In the genomic region with DNA sequence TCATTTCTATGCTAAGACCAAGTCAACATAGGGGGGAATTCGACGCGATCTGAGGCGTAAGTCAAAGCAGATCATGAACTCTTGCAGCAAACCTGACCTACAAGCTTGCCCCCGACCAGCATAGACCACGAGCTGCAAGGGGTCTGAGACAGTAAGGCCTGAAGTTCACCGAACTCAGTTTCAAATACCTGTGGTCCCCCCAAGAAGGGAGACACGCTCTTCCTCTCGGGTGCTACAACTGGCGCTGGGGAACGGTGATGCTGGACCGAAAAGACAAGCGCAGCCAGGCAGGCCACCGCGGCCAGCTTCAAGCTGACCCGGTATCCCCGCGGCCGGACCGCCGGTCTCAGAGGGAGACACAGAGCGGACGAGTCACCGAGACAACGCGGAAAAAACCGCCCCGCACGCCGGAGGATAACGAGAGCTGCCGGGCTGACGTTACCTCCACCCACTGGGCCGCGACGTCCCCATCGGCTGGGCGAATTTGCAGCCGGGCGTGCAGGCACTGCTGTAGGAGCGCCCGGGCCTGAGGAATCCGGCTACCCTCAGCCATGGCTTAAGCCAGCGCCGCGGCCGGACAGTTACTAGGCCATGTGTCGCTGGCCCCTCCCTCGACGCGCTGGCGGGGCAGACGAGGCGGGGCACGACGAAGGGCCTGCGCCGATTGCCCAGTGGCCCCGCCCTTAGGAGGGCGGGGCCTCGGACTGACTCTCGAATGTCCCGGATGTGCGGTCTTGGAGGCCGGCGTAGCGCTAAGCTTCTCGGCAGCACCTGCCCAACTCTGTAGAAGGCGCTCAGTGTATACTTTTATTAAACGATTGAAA, we compare ENCODE assay signal across 8 cellular contexts. TPM values are rescaled to one million over a fixed set of nuclear protein-coding genes. Genes with fewer than 3 reads are reported as not detected.
DNase-seq lines count a peak whose midpoint lies in the region; ATAC-seq and TF ChIP-seq lines count a peak whose summit lies in the region.

Gene DTD2, minus strand, starts transcription at position 666 of the 824 bp plus-strand sequence. Its CDS starts 113 bp downstream, at position 553.

- intact Hi-C loops in T-helper 1 cell treated with Interleukin-12 subunit alpha and Interleukin-12 subunit beta and Interleukin-4 antibody, amounts not matched to agents 30 ng/mL and 1 ng/mL, for 36 hours (cut with micrococcal nuclease) = loop anchor here (1.0 to 5.0 kb wide), 13 partner anchors 37 to 1105 kb away; partner anchors contain the start of genes G2E3, HEATR5A, NUBPL and RNU6-8
- intact Hi-C loops in heart left ventricle (cut with DNase I) = loop anchor here in 7 of 10 donors (2.0 to 10.0 kb wide), 6 partner anchors 35 to 620 kb away; partner anchors contain the start of genes HEATR5A (in 5 of the 7), ARHGAP5 (in 1 of the 7), HECTD1 (in 1 of the 7) and NUBPL (in 1 of the 7)
- intact Hi-C loops in posterior vena cava (cut with DNase I) = no loop called here
- intact Hi-C loops in upper lobe of right lung (cut with DNase I) = no loop called here

- H3K27ac ChIP-seq in heart left ventricle (peak within 1 kb of the TSS; percentile 70 to 97 (median 89)), upper lobe of right lung (peak within 1 kb of the TSS; percentile 86)

- H3K9me3 ChIP-seq in heart left ventricle = no peaks in the 10 kb centered on the region
- no peaks in the 10 kb centered on the region for H3K9me3 ChIP-seq in upper lobe of right lung

- peak in 1 of 2 donors; percentile 93 for TF ChIP-seq POLR2A in heart left ventricle (IDR thresholded peaks at IDR 0.05)

- peaks cover 0 to 12% (median 10%) of the 10 kb centered on the region in 9 donors for H3K36me3 ChIP-seq in heart left ventricle
- peaks cover 5% of the 10 kb centered on the region for H3K36me3 ChIP-seq in upper lobe of right lung

- H3K4me3 ChIP-seq in heart left ventricle (peak within 1 kb of the TSS; percentile 50 to 86 (median 70)), upper lobe of right lung (peak within 1 kb of the TSS; percentile 73)

- ATAC-seq in HG02852 (IDR thresholded peaks at IDR 0.05; ENCODE audit: unreplicated experiment) = peak; percentile 98
- ATAC-seq in heart left ventricle = peak; percentile 100
- peak; percentile 100 for ATAC-seq in upper lobe of right lung

- in situ Hi-C loops in GM13976 (cut with MboI; ENCODE audit: low sequenced_read_pairs, unreplicated experiment) = no loop called here

- DNase-seq in GM13976 (ENCODE audit: low spot score) (peak; percentile 96), NCI-H1436 treated with DMSO at 0.1 percent for 48 hours (lab: John Stamatoyannopoulos, UW) (peak; percentile 57), amniotic epithelial cell (ENCODE audit: low read depth) (peak; percentile 90), heart left ventricle (peak; percentile 95 to 97 (median 96)), posterior vena cava (ENCODE audit: low spot score) (peak; percentile 98), upper lobe of right lung (peak; percentile 97)

- no peaks in the 10 kb centered on the region for H3K27me3 ChIP-seq in heart left ventricle
- no peaks in the 10 kb centered on the region for H3K27me3 ChIP-seq in upper lobe of right lung

- 0 to 3% (median 2%) methylated on average over 26 to 70 of the region's 70 CpGs for whole genome bisulfite sequencing in heart left ventricle, 4 donors

- TF ChIP-seq CTCF in GM13976 (IDR thresholded peaks at IDR 0.05; ENCODE audit: borderline replicate concordance, control extremely low read depth, extremely low read depth, insufficient read depth, missing control alignments) (peak; percentile 28), heart left ventricle (IDR thresholded peaks at IDR 0.05) (peak in 3 of 12 donors; percentile 8 to 23 (median 8)), upper lobe of right lung (IDR thresholded peaks at IDR 0.05) (no peak)

- H3K4me1 ChIP-seq in heart left ventricle (peaks cover 0 to 41% (median 11%) of the 10 kb centered on the region in 12 donors), upper lobe of right lung (peaks cover 9% of the 10 kb centered on the region)

RNA-seq across cellular contexts. Expression of gene DTD2, which starts in this region (rescaled TPM):
- 17.0 and 17.7 TPM in 2 replicates for total RNA-seq in T-helper 1 cell treated with Interleukin-12 subunit alpha and Interleukin-12 subunit beta and Interleukin-4 antibody, amounts not matched to agents 30 ng/mL and 1 ng/mL, for 36 hours
- 10 to 100 TPM in 2 of 9 donors, 1 to 10 TPM in 7; 5.4 to 12.2 (median 8.2) TPM for total RNA-seq in heart left ventricle
- polyA plus RNA-seq in heart left ventricle = 1 to 10 TPM; 4.0 to 9.7 TPM
- 10 to 100 TPM; 16.5 to 16.8 TPM for total RNA-seq in posterior vena cava
- total RNA-seq in upper lobe of right lung = 18.2 TPM

Comparison
In these comparisons a context has a peak if more than half of its experiments do, and no peak if none do; other contexts are left out.
1. Peak in every context shown above with its lines: DNase-seq, ATAC-seq, H3K4me3 ChIP-seq and H3K27ac ChIP-seq.
2. intact Hi-C loops: an anchor here in T-helper 1 cell treated with Interleukin-12 subunit alpha and Interleukin-12 subunit beta and Interleukin-4 antibody, amounts not matched to agents 30 ng/mL and 1 ng/mL, for 36 hours (1.0 to 5.0 kb wide) and heart left ventricle (2.0 to 10.0 kb wide); none called in posterior vena cava and upper lobe of right lung.